9 cellular contexts compared by ENCODE assay signal in genomic region chrX:38326086-38326485, GRCh38. TPM values are rescaled to one million over a fixed set of nuclear protein-coding genes. Genes with fewer than 3 reads are reported as not detected.
A peak's percentile ranks its signal among the peaks of the same experiment; 100 is the strongest.
DNase-seq lines count a peak whose midpoint lies in the region; ATAC-seq, FAIRE-seq and TF ChIP-seq lines count a peak whose summit lies in the region.
"Had no signal": no experiment of that assay in that cellular context is flagged by ENCODE, and none has a peak within 500 bp of the region (broad histone marks: within the 10 kb centered on the region; RNA-seq: fewer than 3 reads in every experiment).

No MANE protein-coding gene starts in this region.

- peak overlapping the region; percentile 80 for H3K4me3 Mint-ChIP-seq in endodermal cell

- POLR2A ChIA-PET in PC-3 (lab: Charles Lee; ENCODE audit: unreplicated experiment), result interaction anchor here (0.6 to 0.7 kb wide), 2 partner anchors 26 to 66 kb away, joined by 4 to 12 read pairs; partner anchors contain the start of gene OTC

- H3K27me3 ChIP-seq in DOHH2 (ENCODE audit: control insufficient read depth, low read length) (no peaks in the 10 kb centered on the region), PC-3 (ENCODE audit: low read length) (no peaks in the 10 kb centered on the region), endodermal cell (ENCODE audit: control insufficient read depth, insufficient read depth, low read length, poor library complexity, severe bottlenecking) (no peaks in the 10 kb centered on the region), pancreas (no peaks in the 10 kb centered on the region), adrenal gland (no peaks in the 10 kb centered on the region)
- H3K27me3 ChIP-seq: left lung had no signal

- H3F3A ChIP-seq in DOHH2 (ENCODE audit: control insufficient read depth, insufficient read depth) (no peaks in the 10 kb centered on the region), PC-3 (ENCODE audit: low read length, unreplicated experiment) (no peaks in the 10 kb centered on the region)

- H3K9me3 Mint-ChIP-seq in endodermal cell, result peaks cover 37% of the 10 kb centered on the region

- no peaks in the 10 kb centered on the region for H4K20me1 ChIP-seq in DOHH2 (ENCODE audit: control insufficient read depth, insufficient read depth, low read depth, low read length)
- no peaks in the 10 kb centered on the region for H4K20me1 ChIP-seq in PC-3 (ENCODE audit: low read length)

- no peak for TF ChIP-seq CTCF in DOHH2 (IDR thresholded peaks at IDR 0.05; ENCODE audit: low read depth, low read length, poor library complexity, severe bottlenecking)
- no peak for TF ChIP-seq CTCF in PC-3 (conservative IDR thresholded peaks at IDR 0.05; ENCODE audit: low read depth, low read length)
- no peak for TF ChIP-seq CTCF in endodermal cell (conservative IDR thresholded peaks at IDR 0.05)
- TF ChIP-seq CTCF in pancreas (IDR thresholded peaks at IDR 0.05), result no peak
- no peak for TF ChIP-seq CTCF in lower leg skin (IDR thresholded peaks at IDR 0.05)
- TF ChIP-seq CTCF in adrenal gland (IDR thresholded peaks at IDR 0.05), result no peak

- H3K4me1 ChIP-seq in DOHH2 (ENCODE audit: control insufficient read depth, low read length) (peaks cover 17% of the 10 kb centered on the region), PC-3 (ENCODE audit: insufficient read depth, low read length) (peaks cover 17% of the 10 kb centered on the region), endodermal cell (ENCODE audit: control insufficient read depth, insufficient read depth, low read length) (no peaks in the 10 kb centered on the region), pancreas (no peaks in the 10 kb centered on the region), adrenal gland (replicated peaks in 1 of 2) (no peaks in the 10 kb centered on the region)
- H3K4me1 ChIP-seq: left lung had no signal

- TF ChIP-seq POLR2A in lower leg skin (IDR thresholded peaks at IDR 0.05), result no peak
- no peak for TF ChIP-seq POLR2A in adrenal gland (IDR thresholded peaks at IDR 0.05)

- H3K4me2 ChIP-seq in DOHH2 (ENCODE audit: low read length) (peak overlapping the region; percentile 57), PC-3 (ENCODE audit: low read length) (peak overlapping the region; percentile 82)

- CTCF ChIA-PET in PC-3 (lab: Charles Lee), result interaction anchor here (1.9 kb wide), 1 partner anchor 44 kb away, joined by 7 read pairs; no protein-coding TSS in a partner anchor

- H3K27ac ChIP-seq in DOHH2 (ENCODE audit: low read depth, low read length) (no peak overlapping the region), PC-3 (ENCODE audit: low read length) (0 out of 2 replicates have a peak overlapping the region, but pooled peaks have one; percentile 74), endodermal cell (ENCODE audit: low read depth, low read length) (no peak overlapping the region), pancreas (no peak overlapping the region), adrenal gland (peak overlapping the region in 2 of 5 donors; percentile 71 to 94)

- TSS peak; percentile 35 for BruUV-seq in PC-3 (replicated peaks; lab: Mats Ljungman, UMichigan)

- H3K4me3 ChIP-seq in DOHH2 (ENCODE audit: low read length), result peak overlapping the region; percentile 81
- peak overlapping the region; percentile 79 for H3K4me3 ChIP-seq in PC-3 (ENCODE audit: low read length)
- peak overlapping the region; percentile 79 for H3K4me3 ChIP-seq in endodermal cell (ENCODE audit: low read length)
- H3K4me3 ChIP-seq in pancreas, result peak overlapping the region in 2 of 4 donors; percentile 44 to 60
- H3K4me3 ChIP-seq in lower leg skin (ENCODE audit: low read depth, poor library complexity, severe bottlenecking), result no peak overlapping the region
- H3K4me3 ChIP-seq in adrenal gland, result peak overlapping the region in 1 of 4 donors; percentile 71

- H3K79me2 ChIP-seq in DOHH2 (ENCODE audit: control insufficient read depth, low read length) (peaks cover 13% of the 10 kb centered on the region), PC-3 (ENCODE audit: low read length) (peaks cover 16% of the 10 kb centered on the region)

- DNase-seq in PC-3, result peak; percentile 45
- no peak for DNase-seq in endodermal cell
- DNase-seq in pancreas, result no peak
- no peak for DNase-seq in lower leg skin (ENCODE audit: low spot score in 2 of 2)
- DNase-seq in adrenal gland, result no peak
- DNase-seq in NCI-H1105 (lab: John Stamatoyannopoulos, UW), result no peak

- ATAC-seq in PC-3 (peak; percentile 19), pancreas (no peak), GM18861 (IDR thresholded peaks at IDR 0.05; ENCODE audit: unreplicated experiment) (no peak)

- H2AFZ ChIP-seq in PC-3 (ENCODE audit: low read length), result no peak overlapping the region

- H3K9me2 ChIP-seq in DOHH2 (replicated peaks; ENCODE audit: control insufficient read depth, low read length) (no peaks in the 10 kb centered on the region), PC-3 (replicated peaks; ENCODE audit: low read length) (no peaks in the 10 kb centered on the region)

- H3K9ac ChIP-seq in PC-3 (ENCODE audit: low read length) (peak overlapping the region; percentile 78), endodermal cell (ENCODE audit: extremely low read depth, low read length, poor library complexity, severe bottlenecking) (no peak overlapping the region)

- H3K27me3 Mint-ChIP-seq in endodermal cell (ENCODE audit: insufficient read depth), result no peaks in the 10 kb centered on the region

- no peak overlapping the region for H3K27ac Mint-ChIP-seq in endodermal cell

- FAIRE-seq in pancreas (lab: Jason Lieb, UNC), result peak; percentile 66

- no peaks in the 10 kb centered on the region for H3K9me3 ChIP-seq in DOHH2 (ENCODE audit: control insufficient read depth, insufficient read depth, low read length)
- H3K9me3 ChIP-seq in PC-3 (ENCODE audit: low read length), result no peaks in the 10 kb centered on the region
- H3K9me3 ChIP-seq in endodermal cell (ENCODE audit: control insufficient read depth, low read length), result no peaks in the 10 kb centered on the region
- H3K9me3 ChIP-seq in pancreas, result no peaks in the 10 kb centered on the region
- H3K9me3 ChIP-seq in adrenal gland (replicated peaks in 1 of 3), result no peaks in the 10 kb centered on the region
- H3K9me3 ChIP-seq: left lung had no signal

- H3K36me3 Mint-ChIP-seq in endodermal cell (ENCODE audit: low read depth), result no peaks in the 10 kb centered on the region

- peaks cover 4% of the 10 kb centered on the region for H3K4me1 Mint-ChIP-seq in endodermal cell

- 80% methylated on average over 3 of the region's 3 CpGs; no CpG with 5 or more reads in 1 of the 2 experiments for WGBS in endodermal cell (ENCODE audit: insufficient coverage in 1 of 2, insufficient read length in 1 of 2), 2 experiments
- WGBS in pancreas, 2 donors, result 23 to 35% methylated on average over 3 of the region's 3 CpGs
- WGBS in lower leg skin, 2 donors, result 55 to 60% methylated on average over 3 of the region's 3 CpGs
- WGBS in adrenal gland, 4 donors, result 42 to 64% (median 58%) methylated on average over 3 of the region's 3 CpGs

- intact Hi-C loops in PC-3 (cut with micrococcal nuclease), result loop anchor here (1.0 to 2.0 kb wide), 4 partner anchors 14 to 133 kb away; no protein-coding TSS in a partner anchor
- intact Hi-C loops in pancreas (cut with DNase I), result no loop called here
- intact Hi-C loops in lower leg skin (cut with DNase I; ENCODE audit: low total_unique reads), result no loop called here
- intact Hi-C loops in adrenal gland (cut with DNase I), result no loop called here

- H3K36me3 ChIP-seq in DOHH2 (ENCODE audit: control insufficient read depth, low read length), result no peaks in the 10 kb centered on the region
- H3K36me3 ChIP-seq in PC-3 (ENCODE audit: low read depth, low read length), result no peaks in the 10 kb centered on the region
- no peaks in the 10 kb centered on the region for H3K36me3 ChIP-seq in endodermal cell (ENCODE audit: control insufficient read depth, insufficient read depth, low read length)
- no peaks in the 10 kb centered on the region for H3K36me3 ChIP-seq in pancreas
- H3K36me3 ChIP-seq in adrenal gland (replicated peaks in 1 of 2), result no peaks in the 10 kb centered on the region
- H3K36me3 ChIP-seq: left lung had no signal

RNA-seq across cellular contexts. Expression of gene RPGR, which starts 1.2 kb away (rescaled TPM):
- total RNA-seq in PC-3 (2014; rRNA removed), result 8.3 and 9.3 TPM in 2 replicates
- total RNA-seq in endodermal cell, result 10 to 100 TPM; 12.3 to 20.5 TPM
- polyA plus RNA-seq in endodermal cell (2013, experiment 1 of 2), result 11.0 TPM
- polyA plus RNA-seq in endodermal cell (2013, experiment 2 of 2), result 8.0 TPM
- 1 to 10 TPM; 4.2 to 7.7 (median 4.8) TPM for total RNA-seq in pancreas
- 10 to 100 TPM; 14.2 to 14.7 TPM for polyA plus RNA-seq in pancreas
- total RNA-seq in lower leg skin, result 10 to 100 TPM in 2 of 4 donors, 1 to 10 TPM in 2; 4.1 to 33.4 (median 19.4) TPM
- 1 to 10 TPM; 3.6 to 8.9 (median 6.7) TPM for total RNA-seq in adrenal gland
- polyA plus RNA-seq in adrenal gland, result 10 to 100 TPM; 12.1 to 22.0 (median 17.4) TPM

RNA-seq across cellular contexts. Expression of gene OTC, which starts 26.3 kb away (rescaled TPM):
- total RNA-seq in PC-3 (2014; rRNA removed), result not detected in 2 replicates
- total RNA-seq in endodermal cell, result not detected
- polyA plus RNA-seq in endodermal cell (2013, experiment 1 of 2), result not detected
- polyA plus RNA-seq in endodermal cell (2013, experiment 2 of 2), result not detected
- 1 to 10 TPM in 4 of 6 donors, under 1 TPM in 2; 0.35 to 2.8 (median 1.2) TPM for total RNA-seq in pancreas
- polyA plus RNA-seq in pancreas, result 1 to 10 TPM in 1 of 2 donors, under 1 TPM in 1; 0.68 to 1.4 TPM
- total RNA-seq in lower leg skin, result not detected
- total RNA-seq in adrenal gland, result under 1 TPM in 2 of 8 donors, not detected in 6; 0.14 to 0.23 TPM
- under 1 TPM in 2 of 3 donors, not detected in 1; 0.18 to 0.54 TPM for polyA plus RNA-seq in adrenal gland
